In genomic region chr3:118809696-118810498, GRCh38 we compare ENCODE assay signal across 14 cellular contexts.
A peak's percentile ranks its signal among the peaks of the same experiment; 100 is the strongest.
DNase-seq lines count a peak whose midpoint lies in the region; ATAC-seq and TF ChIP-seq lines count a peak whose summit lies in the region.
"Had no signal": no experiment of that assay in that cellular context is flagged by ENCODE, and none has a peak within 500 bp of the region (broad histone marks: within the 10 kb centered on the region; RNA-seq: fewer than 3 reads in every experiment).

No MANE protein-coding gene starts in this region.

- TF ChIP-seq CTCF in endodermal cell (conservative IDR thresholded peaks at IDR 0.05) (no peak), MCF 10A (IDR thresholded peaks at IDR 0.05; ENCODE audit: unreplicated experiment) (no peak)

- peaks cover 6% of the 10 kb centered on the region for H3K9me3 ChIP-seq in endodermal cell (ENCODE audit: control insufficient read depth, low read length)

- DNase-seq in activated T-cell treated with anti-CD3 and anti-CD28 coated beads, Interleukin-2, amount 50 U/mL, for 4 hours = no peak
- DNase-seq in activated T-cell treated with anti-CD3 and anti-CD28 coated beads, Interleukin-2, amount 50 U/mL, for 48 hours = no peak
- DNase-seq in endodermal cell = no peak
- no peak for DNase-seq in SHP77 treated with DMSO at 0.1 percent for 48 hours (lab: John Stamatoyannopoulos, UW)
- DNase-seq in MCF 10A (ENCODE audit: unreplicated experiment) = no peak
- no peak for DNase-seq in substantia nigra (lab: John Stamatoyannopoulos, UW)
- DNase-seq: ACHN; central memory CD4-positive, alpha-beta T cell; NCI-H524; stimulated activated CD4-positive, alpha-beta T cell treated with anti-CD3 and anti-CD28 coated beads, Interleukin-4, amount 100 ng/mL, for 1 hour had no signal

- H3K4me3 Mint-ChIP-seq in activated T-cell treated with anti-CD3 and anti-CD28 coated beads, Interleukin-2, amount 50 U/mL, for 4 hours = no peak overlapping the region
- H3K4me3 Mint-ChIP-seq in endodermal cell (peak overlapping the region; percentile 39), MCF 10A (ENCODE audit: unreplicated experiment) (no peak overlapping the region)
- H3K4me3 Mint-ChIP-seq: mesothelial cell of epicardium had no signal

- peaks cover 2% of the 10 kb centered on the region for H3K27me3 Mint-ChIP-seq in activated T-cell treated with anti-CD3 and anti-CD28 coated beads, Interleukin-2, amount 50 U/mL, for 4 hours (ENCODE audit: low read depth)
- no peaks in the 10 kb centered on the region for H3K27me3 Mint-ChIP-seq in endodermal cell (ENCODE audit: insufficient read depth)
- H3K27me3 Mint-ChIP-seq in MCF 10A (ENCODE audit: insufficient read depth, unreplicated experiment) = no peaks in the 10 kb centered on the region
- H3K27me3 Mint-ChIP-seq: progenitor cell of endocrine pancreas had no signal

- H3K27ac ChIP-seq in endodermal cell (ENCODE audit: low read depth, low read length) (no peak overlapping the region), substantia nigra (ENCODE audit: low read depth, low read length, poor library complexity, severe bottlenecking) (no peak overlapping the region)

- WGBS in endodermal cell (ENCODE audit: insufficient coverage in 1 of 2, insufficient read length in 1 of 2), 2 experiments = 74 to 94% methylated on average over 3 to 9 of the region's 9 CpGs

- POLR2A ChIA-PET in MCF 10A (lab: Yijun Ruan, JAX) = no interaction called here

- peak overlapping the region; percentile 85 for H3K4me3 ChIP-seq in endodermal cell (ENCODE audit: low read length)

- H3K4me1 ChIP-seq in endodermal cell (ENCODE audit: control insufficient read depth, insufficient read depth, low read length) = peaks cover 17% of the 10 kb centered on the region

- ATAC-seq in activated T-cell treated with anti-CD3 and anti-CD28 coated beads, Interleukin-2, amount 50 U/mL, for 4 hours = peak; percentile 40 to 62
- ATAC-seq in GM21390 (IDR thresholded peaks at IDR 0.05; ENCODE audit: unreplicated experiment) (peak; percentile 38), HG03039 (IDR thresholded peaks at IDR 0.05; ENCODE audit: unreplicated experiment) (peak; percentile 37)

- peaks cover 11% of the 10 kb centered on the region for H3K36me3 ChIP-seq in endodermal cell (ENCODE audit: control insufficient read depth, insufficient read depth, low read length)

- H3K9me3 Mint-ChIP-seq in activated T-cell treated with anti-CD3 and anti-CD28 coated beads, Interleukin-2, amount 50 U/mL, for 4 hours = peaks cover 4% of the 10 kb centered on the region
- H3K9me3 Mint-ChIP-seq in endodermal cell = peaks cover 16% of the 10 kb centered on the region
- H3K9me3 Mint-ChIP-seq in MCF 10A (ENCODE audit: unreplicated experiment) = no peaks in the 10 kb centered on the region

- intact Hi-C loops in MCF 10A (cut with micrococcal nuclease) = loop anchor here (10.0 kb wide), 3 partner anchors 275 to 1755 kb away; no protein-coding TSS in a partner anchor

- CTCF ChIA-PET in MCF 10A (lab: Yijun Ruan, JAX) = interaction anchor here (0.6 to 0.8 kb wide), 2 partner anchors 73 to 461 kb away, joined by 3 read pairs; no protein-coding TSS in a partner anchor

- H3K27me3 ChIP-seq in endodermal cell (ENCODE audit: control insufficient read depth, insufficient read depth, low read length, poor library complexity, severe bottlenecking) = no peaks in the 10 kb centered on the region

- H3K4me1 Mint-ChIP-seq in activated T-cell treated with anti-CD3 and anti-CD28 coated beads, Interleukin-2, amount 50 U/mL, for 4 hours (ENCODE audit: low read depth) = peaks cover 4% of the 10 kb centered on the region
- peaks cover 15% of the 10 kb centered on the region for H3K4me1 Mint-ChIP-seq in endodermal cell
- H3K4me1 Mint-ChIP-seq in MCF 10A (ENCODE audit: insufficient read depth, unreplicated experiment) = no peaks in the 10 kb centered on the region

- no TSS peak for BruUV-seq in MCF 10A (replicated peaks; lab: Mats Ljungman, UMichigan)

- peak overlapping the region; percentile 14 for H3K27ac Mint-ChIP-seq in endodermal cell
- no peak overlapping the region for H3K27ac Mint-ChIP-seq in MCF 10A (ENCODE audit: low read depth, unreplicated experiment)
- H3K27ac Mint-ChIP-seq: mesothelial cell of epicardium, progenitor cell of endocrine pancreas had no signal

- peak overlapping the region; percentile 50 for H3K9ac ChIP-seq in endodermal cell (ENCODE audit: extremely low read depth, low read length, poor library complexity, severe bottlenecking)

- no peaks in the 10 kb centered on the region for H3K36me3 Mint-ChIP-seq in activated T-cell treated with anti-CD3 and anti-CD28 coated beads, Interleukin-2, amount 50 U/mL, for 4 hours (ENCODE audit: insufficient read depth)
- peaks cover 2% of the 10 kb centered on the region for H3K36me3 Mint-ChIP-seq in endodermal cell (ENCODE audit: low read depth)
- H3K36me3 Mint-ChIP-seq in MCF 10A (ENCODE audit: insufficient read depth, unreplicated experiment) = no peaks in the 10 kb centered on the region
- H3K36me3 Mint-ChIP-seq: mesothelial cell of epicardium had no signal
